Comparison of ENCODE assay signal across 9 cellular contexts in the genomic region with DNA sequence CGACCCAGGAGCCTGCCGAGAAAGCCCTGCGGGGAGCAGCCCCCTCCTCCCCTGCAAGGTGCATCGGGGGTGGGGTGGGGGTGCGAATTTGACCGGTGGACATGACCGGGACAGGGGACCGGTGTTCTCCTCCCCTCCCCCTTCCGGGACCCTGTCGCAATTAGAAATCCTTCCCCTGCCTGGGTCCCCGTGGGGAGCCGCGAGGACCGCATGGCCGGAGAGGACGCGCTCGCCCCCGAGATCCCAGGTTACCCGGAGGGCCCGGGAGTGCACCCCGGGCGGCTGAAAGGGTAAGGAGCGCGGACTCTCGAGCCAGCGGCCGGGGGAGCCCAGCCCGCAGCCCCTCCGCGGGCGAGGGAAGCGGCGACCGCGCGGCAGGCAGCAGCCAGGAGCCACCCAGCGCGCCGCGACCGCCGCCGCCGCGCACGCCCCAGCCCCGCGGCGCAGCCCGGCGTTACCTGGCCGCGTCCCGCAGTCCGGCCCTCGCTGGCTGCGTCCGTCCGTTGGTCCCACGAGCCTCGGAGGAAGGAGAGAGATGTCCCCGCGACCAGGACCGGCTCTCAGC. TPM values are rescaled to one million over a fixed set of nuclear protein-coding genes. Genes with fewer than 3 reads are reported as not detected.
A peak's percentile ranks its signal among the peaks of the same experiment; 100 is the strongest.
DNase-seq lines count a peak whose midpoint lies in the region; ATAC-seq and TF ChIP-seq lines count a peak whose summit lies in the region.
"Had no signal": no experiment of that assay in that cellular context is flagged by ENCODE, and none has a peak within 500 bp of the region (broad histone marks: within the 10 kb centered on the region; RNA-seq: fewer than 3 reads in every experiment).

No MANE protein-coding gene starts in this region.

- H3K9ac ChIP-seq in colonic mucosa (ENCODE audit: low read depth in 2 of 2, low read length in 2 of 2), result peak overlapping the region in 1 of 2 donors; percentile 24

- TF ChIP-seq CTCF in colonic mucosa (IDR thresholded peaks at IDR 0.05) (no peak), mucosa of descending colon (IDR thresholded peaks at IDR 0.05) (no peak), RWPE1 (conservative IDR thresholded peaks at IDR 0.05; ENCODE audit: low read depth) (no peak)

- H3K27ac Mint-ChIP-seq in immature natural killer cell, result peak overlapping the region in 1 of 6 donors; percentile 11

- H3K4me3 ChIP-seq in colonic mucosa (peak overlapping the region; percentile 30), mucosa of descending colon (no peak overlapping the region)

- peaks cover 0 to 5% (median 4%) of the 10 kb centered on the region in 3 donors for H3K36me3 Mint-ChIP-seq in immature natural killer cell

- no peaks in the 10 kb centered on the region for H3K36me3 ChIP-seq in colonic mucosa
- no peaks in the 10 kb centered on the region for H3K36me3 ChIP-seq in mucosa of descending colon (ENCODE audit: low read depth)

- POLR2A ChIA-PET in RWPE1 (lab: Yijun Ruan, JAX; ENCODE audit: low non-redundant PET), result no interaction called here

- peak; percentile 26 for ATAC-seq in HG02588 (IDR thresholded peaks at IDR 0.05; ENCODE audit: unreplicated experiment)
- peak; percentile 53 for ATAC-seq in mucosa of descending colon

- DNase-seq in D341Med (ENCODE audit: low spot score) (peak; percentile 80), colonic mucosa (no peak), mucosa of descending colon (no peak), EL (no peak), RWPE1 (ENCODE audit: low spot score) (no peak), immature natural killer cell (no peak)
- no peak for DNase-seq in activated effector memory CD4-positive, alpha-beta T cell treated with Interleukin-2 at 50 U/mL for 16 hours
- DNase-seq: amniotic stem cell had no signal

- CTCF ChIA-PET in RWPE1 (lab: Yijun Ruan, JAX), result no interaction called here

- H3K9me3 ChIP-seq in colonic mucosa, result no peaks in the 10 kb centered on the region
- no peaks in the 10 kb centered on the region for H3K9me3 ChIP-seq in mucosa of descending colon

- H3K4me1 Mint-ChIP-seq in immature natural killer cell, result no peaks in the 10 kb centered on the region

- intact Hi-C loops in colonic mucosa (cut with DNase I), result no loop called here
- intact Hi-C loops in mucosa of descending colon (cut with DNase I, micrococcal nuclease), result no loop called here

- peaks cover 5 to 9% (median 8%) of the 10 kb centered on the region in 3 donors for H3K27me3 Mint-ChIP-seq in immature natural killer cell (ENCODE audit: low read depth in 3 of 3)

- no peak overlapping the region for H3K4me3 Mint-ChIP-seq in immature natural killer cell

- H3K27ac ChIP-seq in colonic mucosa (no peak overlapping the region), RWPE1 (no peak overlapping the region)

- H3K4me1 ChIP-seq in colonic mucosa (no peaks in the 10 kb centered on the region), mucosa of descending colon (ENCODE audit: low read depth) (peaks cover 3% of the 10 kb centered on the region)

- H3K27me3 ChIP-seq in colonic mucosa, result peaks cover 21% of the 10 kb centered on the region

- peaks cover 10 to 36% (median 20%) of the 10 kb centered on the region in 6 donors for H3K9me3 Mint-ChIP-seq in immature natural killer cell

RNA-seq across cellular contexts. Expression of gene DLGAP1, which starts 0.5 kb away (rescaled TPM):
- total RNA-seq in colonic mucosa (under 1 TPM; 0.25 to 0.50 TPM), mucosa of descending colon (1 to 10 TPM in 2 of 3 donors, under 1 TPM in 1; 0.46 to 6.8 (median 4.1) TPM)
- polyA plus RNA-seq in immature natural killer cell, result not detected
